In the genomic region with DNA sequence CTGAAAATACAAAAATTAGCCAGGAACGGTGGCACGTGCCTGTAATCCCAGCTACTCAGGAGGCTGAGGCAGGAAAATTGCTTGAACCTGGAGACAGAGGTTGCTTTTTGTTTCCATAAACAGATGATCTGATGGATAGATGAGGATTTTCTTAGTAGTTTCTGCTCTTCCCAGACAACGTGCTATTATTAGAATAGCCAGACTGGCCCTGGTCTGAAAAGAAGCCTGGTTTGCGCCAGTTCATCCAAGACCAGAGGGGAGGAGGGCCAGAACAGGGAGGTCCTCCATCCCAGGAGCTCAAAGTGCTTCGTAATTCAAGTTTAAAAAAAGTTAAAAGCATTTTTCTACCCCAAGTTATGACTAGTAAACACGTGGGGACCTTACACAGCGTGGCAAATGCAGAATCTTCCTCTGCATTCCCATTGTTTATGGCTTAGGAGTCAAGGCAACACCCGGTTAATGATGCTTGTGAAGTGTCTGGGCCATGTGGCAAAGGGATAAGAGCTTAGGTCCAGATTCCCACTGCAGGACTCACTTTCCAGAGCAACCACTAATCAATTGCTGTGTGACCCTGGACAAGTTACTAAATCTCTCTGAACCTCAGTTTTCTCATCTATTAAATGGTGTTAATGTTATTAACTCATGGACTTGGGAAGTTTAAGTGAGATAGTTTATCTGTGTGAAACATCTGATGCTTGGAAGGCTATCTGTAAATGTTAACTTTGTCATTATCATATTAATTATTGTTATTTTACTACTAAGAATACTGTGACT, we compare ENCODE assay signal across 24 cellular contexts.
DNase-seq lines count a peak whose midpoint lies in the region; ATAC-seq and TF ChIP-seq lines count a peak whose summit lies in the region.
"Had no signal": no experiment of that assay in that cellular context is flagged by ENCODE, and none has a peak within 500 bp of the region (broad histone marks: within the 10 kb centered on the region; RNA-seq: fewer than 3 reads in every experiment).

No MANE protein-coding gene starts in this region.

- H3K79me2 ChIP-seq in DND-41 (ENCODE audit: insufficient read depth, low read length) = peaks cover 96% of the 10 kb centered on the region
- H3K79me2 ChIP-seq in OCI-LY1 (ENCODE audit: insufficient read depth, low read length) = no peaks in the 10 kb centered on the region
- H3K79me2 ChIP-seq in hepatocyte = peaks cover 29% of the 10 kb centered on the region
- peaks cover 42% of the 10 kb centered on the region for H3K79me2 ChIP-seq in parathyroid adenoma

- H3K4me3 ChIP-seq in DND-41 (ENCODE audit: low read depth in 1 of 2, low read length in 2 of 2) (no peak overlapping the region), OCI-LY1 (ENCODE audit: low read depth, low read length, poor library complexity, severe bottlenecking) (no peak overlapping the region), hepatocyte (no peak overlapping the region), parathyroid adenoma (ENCODE audit: low read depth, low read length) (no peak overlapping the region), HAP-1 (no peak overlapping the region)
- H3K4me3 ChIP-seq: cardiac muscle cell, GM23338, MG63, skin epidermis had no signal

- no peak overlapping the region for H2AFZ ChIP-seq in DND-41 (ENCODE audit: low read depth, low read length)
- H2AFZ ChIP-seq in OCI-LY1 (ENCODE audit: low read length) = no peak overlapping the region
- no peak overlapping the region for H2AFZ ChIP-seq in hepatocyte
- no peak overlapping the region for H2AFZ ChIP-seq in parathyroid adenoma
- H2AFZ ChIP-seq: GM23338 had no signal

- no peak for TF ChIP-seq CTCF in DND-41 (IDR thresholded peaks at IDR 0.05; ENCODE audit: borderline replicate concordance, extremely low read depth, low read length, poor library complexity, severe bottlenecking)
- no peak for TF ChIP-seq CTCF in OCI-LY1 (IDR thresholded peaks at IDR 0.05; ENCODE audit: low read length)
- TF ChIP-seq CTCF in hepatocyte (IDR thresholded peaks at IDR 0.05; ENCODE audit: poor library complexity) = no peak
- no peak for TF ChIP-seq CTCF in parathyroid adenoma (IDR thresholded peaks at IDR 0.05)

- DNase-seq in DND-41 (no peak), hepatocyte (ENCODE audit: low spot score) (no peak), T-helper 1 cell (no peak), HAP-1 (ENCODE audit: low spot score in 2 of 2) (no peak), NCI-H2029 (lab: John Stamatoyannopoulos, UW) (no peak), Right ventricle myocardium superior (no peak)
- DNase-seq: activated CD4-positive, alpha-beta T cell treated with anti-CD3 and anti-CD28 coated beads, Interleukin-2, amount 50 U/mL, for 4 hours; activated CD4-positive, CD25-positive, alpha-beta regulatory T cell; activated naive CD4-positive, alpha-beta T cell treated with anti-CD3 and anti-CD28 coated beads, Interleukin-2, amount 50 U/mL, for 16 hours; aorta; BE2C; cortex of kidney; foreskin keratinocyte; left cardiac atrium; mammary epithelial cell; MG63; NCI-H446 treated with DMSO at 0.1 percent for 48 hours; SHP77 had no signal

- H3K27me3 ChIP-seq in DND-41 (ENCODE audit: insufficient read depth, low read length, poor library complexity) = no peaks in the 10 kb centered on the region
- no peaks in the 10 kb centered on the region for H3K27me3 ChIP-seq in OCI-LY1 (ENCODE audit: insufficient read depth, low read length)
- no peaks in the 10 kb centered on the region for H3K27me3 ChIP-seq in hepatocyte
- H3K27me3 ChIP-seq in parathyroid adenoma (ENCODE audit: control insufficient read depth, insufficient read depth, low read length) = no peaks in the 10 kb centered on the region
- H3K27me3 ChIP-seq in HAP-1 (ENCODE audit: low read depth) = no peaks in the 10 kb centered on the region
- H3K27me3 ChIP-seq: BE2C, cardiac muscle cell, foreskin keratinocyte, MG63 had no signal

- H3K9ac ChIP-seq in DND-41 (ENCODE audit: low read depth, low read length) (0 out of 2 replicates have a peak overlapping the region, but pooled peaks have one; percentile 10), OCI-LY1 (ENCODE audit: low read length) (no peak overlapping the region), parathyroid adenoma (no peak overlapping the region)

- no peak for ATAC-seq in DND-41 (ENCODE audit: insufficient read depth, low read depth)
- ATAC-seq in Right ventricle myocardium superior (ENCODE audit: poor library complexity) = no peak
- ATAC-seq: esophagus mucosa, foreskin keratinocyte, GM23338, left cardiac atrium had no signal

- no peak overlapping the region for H3K4me2 ChIP-seq in DND-41 (ENCODE audit: insufficient read depth, low read length)
- no peak overlapping the region for H3K4me2 ChIP-seq in OCI-LY1 (ENCODE audit: low read length)
- H3K4me2 ChIP-seq in hepatocyte = no peak overlapping the region
- peak overlapping the region; percentile 10 for H3K4me2 ChIP-seq in parathyroid adenoma (ENCODE audit: low read length)
- H3K4me2 ChIP-seq: GM23338 had no signal

- 78% methylated on average over 8 of the region's 8 CpGs for WGBS in hepatocyte (ENCODE audit: low lambda C conversion rate, missing lambda C conversion rate)

- intact Hi-C loops in Right ventricle myocardium superior (cut with DNase I) = no loop called here

- no peaks in the 10 kb centered on the region for H3F3A ChIP-seq in OCI-LY1 (ENCODE audit: insufficient read depth, low read length)

- H3K9me3 ChIP-seq in DND-41 (ENCODE audit: insufficient read depth, low read length, severe bottlenecking) = no peaks in the 10 kb centered on the region
- H3K9me3 ChIP-seq in OCI-LY1 (ENCODE audit: low read length) = no peaks in the 10 kb centered on the region
- no peaks in the 10 kb centered on the region for H3K9me3 ChIP-seq in hepatocyte (ENCODE audit: low read depth)
- no peaks in the 10 kb centered on the region for H3K9me3 ChIP-seq in parathyroid adenoma (ENCODE audit: control insufficient read depth, low read length)
- H3K9me3 ChIP-seq in HAP-1 = no peaks in the 10 kb centered on the region
- H3K9me3 ChIP-seq: BE2C, MG63 had no signal

- no peaks in the 10 kb centered on the region for H3K9me2 ChIP-seq in OCI-LY1 (ENCODE audit: low read depth, low read length)
- H3K9me2 ChIP-seq in hepatocyte (replicated peaks; ENCODE audit: insufficient read depth) = no peaks in the 10 kb centered on the region

- H3K27ac ChIP-seq in DND-41 (ENCODE audit: low read length) = peak overlapping the region; percentile 98
- H3K27ac ChIP-seq in OCI-LY1 (ENCODE audit: low read depth, low read length, poor library complexity, severe bottlenecking) = peak overlapping the region; percentile 99
- H3K27ac ChIP-seq in hepatocyte = peak overlapping the region; percentile 86
- H3K27ac ChIP-seq in parathyroid adenoma = peak overlapping the region; percentile 96
- H3K27ac ChIP-seq: cardiac muscle cell, foreskin keratinocyte, skin epidermis had no signal

- H3K36me3 ChIP-seq in DND-41 (ENCODE audit: insufficient read depth, low read length) (peaks cover 67% of the 10 kb centered on the region), OCI-LY1 (ENCODE audit: insufficient read depth, low read length) (peaks cover 26% of the 10 kb centered on the region; the same call in 1 of the 2 replicates), hepatocyte (replicated peaks; ENCODE audit: insufficient read depth, low read depth) (no peaks in the 10 kb centered on the region), parathyroid adenoma (ENCODE audit: control insufficient read depth, insufficient read depth, low read length) (no peaks in the 10 kb centered on the region), HAP-1 (replicated peaks) (no peaks in the 10 kb centered on the region)
- H3K36me3 ChIP-seq: BE2C, cardiac muscle cell, MG63 had no signal

- H3K4me1 ChIP-seq in DND-41 (ENCODE audit: insufficient read depth, low read length) (peaks cover 100% of the 10 kb centered on the region), OCI-LY1 (ENCODE audit: insufficient read depth, low read length, severe bottlenecking) (peaks cover 95% of the 10 kb centered on the region), hepatocyte (ENCODE audit: insufficient read depth) (peaks cover 69% of the 10 kb centered on the region), parathyroid adenoma (peaks cover 88% of the 10 kb centered on the region), HAP-1 (peaks cover 2% of the 10 kb centered on the region)
- H3K4me1 ChIP-seq: foreskin keratinocyte had no signal

- in situ Hi-C loops in HAP-1 (cut with MboI; ENCODE audit: low sequenced_read_pairs) = no loop called here

- H4K20me1 ChIP-seq in DND-41 (ENCODE audit: insufficient read depth, low read length) (no peaks in the 10 kb centered on the region), OCI-LY1 (ENCODE audit: insufficient read depth, low read length) (no peaks in the 10 kb centered on the region), hepatocyte (ENCODE audit: insufficient read depth, poor library complexity, severe bottlenecking) (no peaks in the 10 kb centered on the region)
